16 cellular contexts compared by ENCODE assay signal in the genomic region with DNA sequence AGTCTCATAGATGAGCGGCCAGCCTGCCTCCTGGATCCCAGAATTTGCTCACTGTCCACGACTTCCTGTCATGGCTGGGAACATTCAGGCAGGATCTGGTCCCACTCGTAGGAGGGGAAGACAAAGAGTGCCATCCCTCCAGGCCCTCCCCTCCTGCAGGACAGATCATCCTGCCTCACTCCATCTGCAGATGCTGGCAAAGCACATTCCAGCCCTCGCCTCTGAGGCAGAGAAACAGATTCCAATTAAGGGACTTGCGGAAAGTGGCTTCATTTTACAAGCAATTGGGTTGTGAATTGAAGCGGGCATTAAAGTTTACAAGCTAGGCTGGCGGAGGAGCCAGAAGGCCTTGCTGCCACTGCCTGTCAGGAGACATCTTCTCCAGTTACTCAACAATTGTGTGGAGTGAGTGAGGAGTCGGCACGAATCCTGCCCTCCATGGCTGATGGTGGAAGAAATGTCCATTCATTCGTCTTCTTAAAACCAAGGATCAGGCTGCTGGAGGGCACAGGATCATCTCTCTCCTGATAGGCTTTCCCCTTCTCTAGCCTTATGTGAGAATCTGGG. TPM values are rescaled to one million over a fixed set of nuclear protein-coding genes. Genes with fewer than 3 reads are reported as not detected.
"Had no signal": no experiment of that assay in that cellular context is flagged by ENCODE, and none has a peak within 500 bp of the region (broad histone marks: within the 10 kb centered on the region; RNA-seq: fewer than 3 reads in every experiment).

No MANE protein-coding gene starts in this region.

- H3K27me3 Mint-ChIP-seq: activated CD4-positive, alpha-beta T cell treated with anti-CD3 and anti-CD28 coated beads for 36 hours had no signal

- H3K4me1 ChIP-seq: breast epithelium had no signal

- H3K27me3 ChIP-seq: breast epithelium, ovary, testis had no signal

- H3K36me3 ChIP-seq: breast epithelium, ovary had no signal

- DNase-seq: activated CD4-positive, alpha-beta memory T cell treated with anti-CD3 and anti-CD28 coated beads, Interleukin-2, amount 10 ng/mL, durations not matched to agents 7 days and 5 days; activated CD4-positive, alpha-beta T cell treated with anti-CD3 and anti-CD28 coated beads for 36 hours; activated CD8-positive, alpha-beta memory T cell treated with anti-CD3 and anti-CD28 coated beads, Interleukin-2, amount 50 U/mL, for 48 hours; activated naive CD4-positive, alpha-beta T cell; aorta; foreskin melanocyte; head of caudate nucleus; ovary; stimulated activated CD4-positive, alpha-beta T cell treated with anti-CD3 and anti-CD28 coated beads, Interleukin-4, amount 100 ng/mL, for 4 hours; stimulated activated naive CD8-positive, alpha-beta T cell treated with anti-CD3 and anti-CD28 coated beads, Interleukin-15, amount 100 ng/mL, for 72 hours; T-helper 9 cell; testis had no signal

- H3K4me3 ChIP-seq: breast epithelium, ovary, testis had no signal

- H3K4me3 Mint-ChIP-seq: activated CD4-positive, alpha-beta memory T cell treated with anti-CD3 and anti-CD28 coated beads, Interleukin-2, amount 10 ng/mL, durations not matched to agents 7 days and 5 days; activated CD4-positive, alpha-beta T cell treated with anti-CD3 and anti-CD28 coated beads for 36 hours; activated T-helper 1 cell treated with anti-CD3 and anti-CD28 coated beads, Interleukin-12 subunit alpha, Interleukin-12 subunit beta, Interleukin-2, Interleukin-4 antibody, amounts not matched to agents 30 ng/mL and 10 ng/mL and 1 ng/mL, durations not matched to agents 14 hours and 24 hours and 36 hours; natural killer cell treated with Interleukin-12 subunit alpha and Interleukin-12 subunit beta and Interleukin-15 and Interleukin-18, amount 100 ng/mL, for 72 hours; stimulated activated naive CD8-positive, alpha-beta T cell treated with anti-CD3 and anti-CD28 coated beads, Interleukin-15, amount 100 ng/mL, for 72 hours had no signal

- ATAC-seq: activated CD4-positive, alpha-beta T cell treated with anti-CD3 and anti-CD28 coated beads for 36 hours; left lobe of liver; natural killer cell treated with Interleukin-12 subunit alpha and Interleukin-12 subunit beta and Interleukin-15 and Interleukin-18, amount 100 ng/mL, for 72 hours; stimulated activated naive CD8-positive, alpha-beta T cell treated with anti-CD3 and anti-CD28 coated beads, Interleukin-15, amount 100 ng/mL, for 72 hours had no signal

- H3K9me3 ChIP-seq: breast epithelium, ovary, testis had no signal

- H3K4me1 Mint-ChIP-seq: activated CD4-positive, alpha-beta memory T cell treated with anti-CD3 and anti-CD28 coated beads, Interleukin-2, amount 10 ng/mL, durations not matched to agents 7 days and 5 days; activated CD4-positive, alpha-beta T cell treated with anti-CD3 and anti-CD28 coated beads for 36 hours; stimulated activated naive CD8-positive, alpha-beta T cell treated with anti-CD3 and anti-CD28 coated beads, Interleukin-15, amount 100 ng/mL, for 72 hours had no signal

- H3K36me3 Mint-ChIP-seq: natural killer cell treated with Interleukin-12 subunit alpha and Interleukin-12 subunit beta and Interleukin-15 and Interleukin-18, amount 100 ng/mL, for 72 hours had no signal

- H3K9me3 Mint-ChIP-seq: activated CD4-positive, alpha-beta memory T cell treated with anti-CD3 and anti-CD28 coated beads, Interleukin-2, amount 10 ng/mL, durations not matched to agents 7 days and 5 days; activated T-helper 1 cell treated with anti-CD3 and anti-CD28 coated beads, Interleukin-12 subunit alpha, Interleukin-12 subunit beta, Interleukin-2, Interleukin-4 antibody, amounts not matched to agents 30 ng/mL and 10 ng/mL and 1 ng/mL, durations not matched to agents 14 hours and 24 hours and 36 hours; natural killer cell treated with Interleukin-12 subunit alpha and Interleukin-12 subunit beta and Interleukin-15 and Interleukin-18, amount 100 ng/mL, for 72 hours; stimulated activated naive CD8-positive, alpha-beta T cell treated with anti-CD3 and anti-CD28 coated beads, Interleukin-15, amount 100 ng/mL, for 72 hours had no signal

- H3K27ac Mint-ChIP-seq: activated CD4-positive, alpha-beta memory T cell treated with anti-CD3 and anti-CD28 coated beads, Interleukin-2, amount 10 ng/mL, durations not matched to agents 7 days and 5 days; activated CD4-positive, alpha-beta T cell treated with anti-CD3 and anti-CD28 coated beads for 36 hours; activated T-helper 1 cell treated with anti-CD3 and anti-CD28 coated beads, Interleukin-12 subunit alpha, Interleukin-12 subunit beta, Interleukin-2, Interleukin-4 antibody, amounts not matched to agents 30 ng/mL and 10 ng/mL and 1 ng/mL, durations not matched to agents 14 hours and 24 hours and 36 hours; natural killer cell treated with Interleukin-12 subunit alpha and Interleukin-12 subunit beta and Interleukin-15 and Interleukin-18, amount 100 ng/mL, for 72 hours; stimulated activated naive CD8-positive, alpha-beta T cell treated with anti-CD3 and anti-CD28 coated beads, Interleukin-15, amount 100 ng/mL, for 72 hours had no signal

RNA-seq across cellular contexts. Expression of a gene that starts 41.8 kb away (rescaled TPM):
- total RNA-seq: activated CD4-positive, alpha-beta memory T cell treated with anti-CD3 and anti-CD28 coated beads, Interleukin-2, amount 10 ng/mL, durations not matched to agents 7 days and 5 days; activated CD4-positive, alpha-beta T cell treated with anti-CD3 and anti-CD28 coated beads for 36 hours; natural killer cell treated with Interleukin-12 subunit alpha and Interleukin-12 subunit beta and Interleukin-15 and Interleukin-18, amount 100 ng/mL, for 72 hours had no signal
